Comparison of ENCODE assay signal across 17 cellular contexts in the genomic region with DNA sequence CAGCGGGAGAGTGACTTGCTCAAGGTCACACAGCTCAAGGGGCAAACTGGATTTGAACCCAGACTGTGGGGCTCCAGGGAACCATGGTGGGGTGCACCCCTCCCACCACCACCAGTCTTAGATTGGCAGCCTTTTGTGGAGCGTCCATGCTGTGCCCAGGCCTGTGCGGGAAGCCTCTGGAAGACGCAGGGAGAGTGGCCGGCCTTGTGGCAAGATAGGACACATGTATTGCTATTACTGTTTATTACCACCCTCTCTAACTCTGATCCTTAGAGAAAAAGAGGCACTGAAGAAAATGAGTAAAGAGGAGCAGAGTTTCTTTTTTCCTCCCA. TPM values are rescaled to one million over a fixed set of nuclear protein-coding genes. Genes with fewer than 3 reads are reported as not detected.
DNase-seq lines count a peak whose midpoint lies in the region; ATAC-seq and TF ChIP-seq lines count a peak whose summit lies in the region.
"Had no signal": no experiment of that assay in that cellular context is flagged by ENCODE, and none has a peak within 500 bp of the region (broad histone marks: within the 10 kb centered on the region; RNA-seq: fewer than 3 reads in every experiment).

No MANE protein-coding gene starts in this region.

- no peaks in the 10 kb centered on the region for H4K20me1 ChIP-seq in BLaER1
- no peaks in the 10 kb centered on the region for H4K20me1 ChIP-seq in neural progenitor cell (ENCODE audit: low read depth)

- H3K9me3 ChIP-seq in BLaER1: 0 out of 2 replicates have a peak, but pooled peaks cover 4% of the 10 kb centered on the region
- no peaks in the 10 kb centered on the region for H3K9me3 ChIP-seq in right atrium auricular region
- H3K9me3 ChIP-seq in skeletal muscle tissue (ENCODE audit: control insufficient read depth in 3 of 3, low read length in 3 of 3): no peaks in the 10 kb centered on the region
- H3K9me3 ChIP-seq in neural progenitor cell (ENCODE audit: low read depth): no peaks in the 10 kb centered on the region

- no peak overlapping the region for H3K27ac Mint-ChIP-seq in neural progenitor cell
- H3K27ac Mint-ChIP-seq: CD8-positive, alpha-beta T cell had no signal

- TF ChIP-seq CTCF in coronary artery (IDR thresholded peaks at IDR 0.05): no peak
- no peak for TF ChIP-seq CTCF in right atrium auricular region (IDR thresholded peaks at IDR 0.05)
- TF ChIP-seq CTCF in neural progenitor cell (IDR thresholded peaks at IDR 0.05): no peak

- H3K9me3 Mint-ChIP-seq in neural progenitor cell: no peaks in the 10 kb centered on the region
- H3K9me3 Mint-ChIP-seq: CD8-positive, alpha-beta T cell had no signal

- H3K27ac ChIP-seq in BLaER1 (peak overlapping the region; percentile 14; the same call in 1 of the 2 replicates), coronary artery (peak overlapping the region; percentile 3 to 65), right atrium auricular region (peak overlapping the region; percentile 58 to 62), skeletal muscle tissue (ENCODE audit: low read depth, low read length) (peak overlapping the region; percentile 32), neural progenitor cell (no peak overlapping the region)

- H3K4me3 Mint-ChIP-seq in neural progenitor cell: no peak overlapping the region
- H3K4me3 Mint-ChIP-seq: CD8-positive, alpha-beta T cell had no signal

- H2AFZ ChIP-seq in neural progenitor cell (replicated peaks): no peak overlapping the region

- DNase-seq in coronary artery (ENCODE audit: low spot score) (no peak), right atrium auricular region (ENCODE audit: low spot score) (no peak), neural progenitor cell (ENCODE audit: low spot score) (no peak), AG20443 (ENCODE audit: low spot score) (no peak)
- DNase-seq: Calu3; CD8-positive, alpha-beta T cell; DMS53; EL; KBM-7; NCI-H1105 treated with DMSO at 0.1 percent for 48 hours; NCI-H2227 treated with DMSO at 0.1 percent for 48 hours; NCI-H774; OCI-M1; SHP77 treated with DMSO at 0.1 percent for 48 hours had no signal

- H3K79me2 ChIP-seq in neural progenitor cell (ENCODE audit: low read depth): no peaks in the 10 kb centered on the region

- H3K4me1 ChIP-seq in BLaER1: peaks cover 23% of the 10 kb centered on the region
- H3K4me1 ChIP-seq in right atrium auricular region: peaks cover 0 to 6% of the 10 kb centered on the region in 2 donors
- H3K4me1 ChIP-seq in skeletal muscle tissue (ENCODE audit: control insufficient read depth in 3 of 3, insufficient read depth in 3 of 3, low read length in 3 of 3): peaks cover 2 to 7% (median 7%) of the 10 kb centered on the region in 3 donors
- H3K4me1 ChIP-seq in neural progenitor cell: no peaks in the 10 kb centered on the region

- H3K4me2 ChIP-seq in BLaER1 (peak overlapping the region; percentile 68), neural progenitor cell (no peak overlapping the region)

- peaks cover 6% of the 10 kb centered on the region for H3K27me3 Mint-ChIP-seq in neural progenitor cell (ENCODE audit: insufficient read depth, low read depth)

- H3F3A ChIP-seq in neural progenitor cell (ENCODE audit: low read depth): peaks cover under 1% of the 10 kb centered on the region

- no peak for ATAC-seq in HG03432 (IDR thresholded peaks at IDR 0.05; ENCODE audit: unreplicated experiment)

- no peak overlapping the region for H3K4me3 ChIP-seq in BLaER1
- H3K4me3 ChIP-seq in coronary artery: no peak overlapping the region
- no peak overlapping the region for H3K4me3 ChIP-seq in right atrium auricular region
- H3K4me3 ChIP-seq in skeletal muscle tissue (ENCODE audit: low read length in 3 of 3): peak overlapping the region in 2 of 3 donors; percentile 15 to 41
- no peak overlapping the region for H3K4me3 ChIP-seq in neural progenitor cell

- peaks cover 6% of the 10 kb centered on the region for H3K4me1 Mint-ChIP-seq in neural progenitor cell

- H3K36me3 ChIP-seq in BLaER1 (no peaks in the 10 kb centered on the region), right atrium auricular region (no peaks in the 10 kb centered on the region), skeletal muscle tissue (ENCODE audit: control insufficient read depth in 3 of 3, insufficient read depth in 3 of 3, low read length in 3 of 3) (no peaks in the 10 kb centered on the region), neural progenitor cell (no peaks in the 10 kb centered on the region)

- H3K27me3 ChIP-seq in BLaER1: no peaks in the 10 kb centered on the region
- H3K27me3 ChIP-seq in right atrium auricular region: no peaks in the 10 kb centered on the region
- H3K27me3 ChIP-seq in skeletal muscle tissue (ENCODE audit: control insufficient read depth in 3 of 3, insufficient read depth in 3 of 3, low read length in 3 of 3): no peaks in the 10 kb centered on the region
- H3K27me3 ChIP-seq in neural progenitor cell: no peaks in the 10 kb centered on the region

- no peak overlapping the region for H3K9ac ChIP-seq in BLaER1
- H3K9ac ChIP-seq in skeletal muscle tissue (ENCODE audit: low read depth in 1 of 3, low read length in 3 of 3): no peak overlapping the region
- H3K9ac ChIP-seq in neural progenitor cell: no peak overlapping the region

- H3K36me3 Mint-ChIP-seq in neural progenitor cell: no peaks in the 10 kb centered on the region
- H3K36me3 Mint-ChIP-seq: CD8-positive, alpha-beta T cell had no signal

RNA-seq across cellular contexts. Expression of a gene that starts 25.4 kb away (rescaled TPM):
- total RNA-seq in right atrium auricular region: 10 to 100 TPM in 1 of 2 donors, 1 to 10 TPM in 1; 7.2 to 13.9 TPM
- 12.0 TPM for total RNA-seq in skeletal muscle tissue
- 27.3 and 46.3 TPM in 2 replicates for total RNA-seq in neural progenitor cell (ENCODE audit: low replicate concordance)

Comparison
In these comparisons a context has a peak if more than half of its experiments do, and no peak if none do; other contexts are left out.
1. H3K4me3 ChIP-seq: peak in skeletal muscle tissue (2 of 3); none in BLaER1 (single experiment), coronary artery (single experiment), right atrium auricular region (0 of 2) and neural progenitor cell (single experiment).